Comparison of ENCODE assay signal across 1 cellular context in genomic region chrX:38717871-38718270, GRCh38.
TF ChIP-seq lines count a peak whose summit lies in the region.

No MANE protein-coding gene starts in this region.

TF ChIP-seq in K562, 482 proteins besides CTCF, POLR2A, EP300 and RAD21 (continued from another document):
- no peak for TF ChIP-seq MBD1 (CRISPR knock-in tag; IDR thresholded peaks at IDR 0.05)
- no peak for TF ChIP-seq SIN3A (IDR thresholded peaks at IDR 0.05; ENCODE audit: borderline replicate concordance in 2 of 2, control insufficient read depth in 1 of 2, low read depth in 2 of 2, low read length in 2 of 2)
- no peak for TF ChIP-seq PHF21A (IDR thresholded peaks at IDR 0.05; ENCODE audit: borderline replicate concordance, low read depth)
- TF ChIP-seq ZNF77 (CRISPR knock-in tag; IDR thresholded peaks at IDR 0.05): no peak
- TF ChIP-seq POLR2H (tag; IDR thresholded peaks at IDR 0.05; ENCODE audit: low read depth): no peak
